Comparison of ENCODE assay signal across 16 cellular contexts in the genomic region with DNA sequence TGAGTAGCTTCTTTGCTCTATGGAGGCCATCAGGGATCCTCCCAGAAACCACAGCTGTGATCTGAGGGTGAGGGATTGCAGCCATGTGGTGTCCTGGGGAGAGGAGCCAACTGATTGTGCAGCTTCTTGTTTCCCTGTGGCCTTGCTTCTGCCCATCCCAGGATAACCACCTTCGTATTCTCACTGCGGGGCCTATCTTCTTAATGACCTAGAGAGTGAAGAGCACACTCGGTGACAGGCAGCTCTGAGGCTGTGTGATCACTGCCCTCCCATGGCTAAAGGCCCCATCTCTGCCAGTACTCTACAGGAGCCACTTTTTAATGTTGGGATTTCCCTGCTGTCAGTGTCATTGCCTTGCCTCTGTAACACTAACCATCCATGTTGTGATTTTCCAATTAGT. TPM values are rescaled to one million over a fixed set of nuclear protein-coding genes. Genes with fewer than 3 reads are reported as not detected.
DNase-seq lines count a peak whose midpoint lies in the region; ATAC-seq and TF ChIP-seq lines count a peak whose summit lies in the region.
"Had no signal": no experiment of that assay in that cellular context is flagged by ENCODE, and none has a peak within 500 bp of the region (broad histone marks: within the 10 kb centered on the region; RNA-seq: fewer than 3 reads in every experiment).

No MANE protein-coding gene starts in this region.

- no peak overlapping the region for H3K27ac Mint-ChIP-seq in immature natural killer cell
- H3K27ac Mint-ChIP-seq: H9 had no signal

- peak; percentile 25 for DNase-seq in activated effector memory CD4-positive, alpha-beta T cell treated with anti-CD3 and anti-CD28 coated beads, Interleukin-2, amount 50 U/mL, for 16 hours
- no peak for DNase-seq in activated effector memory CD4-positive, alpha-beta T cell treated with Interleukin-2 at 50 U/mL for 16 hours
- DNase-seq in coronary artery (ENCODE audit: low spot score) (peak; percentile 62), myocyte (ENCODE audit: low read depth) (peak; percentile 89), pons (ENCODE audit: low spot score) (no peak), immature natural killer cell (no peak)
- DNase-seq: 8988T; CD4-positive, CD25-positive, alpha-beta regulatory T cell; DMS53; GF-D8; GM23248 had no signal

- no peak overlapping the region for H3K4me3 ChIP-seq in coronary artery
- H3K4me3 ChIP-seq: BLaER1 treated with 17β-estradiol and CSF1 and Interleukin-3, amounts not matched to agents 10 nM and 100 nM; GM23248 had no signal

- ATAC-seq in GM21529 (IDR thresholded peaks at IDR 0.05; ENCODE audit: unreplicated experiment) = no peak

- no peak overlapping the region for H3K4me3 Mint-ChIP-seq in immature natural killer cell
- H3K4me3 Mint-ChIP-seq: CD4-positive, CD25-positive, alpha-beta regulatory T cell; H9 had no signal

- no peak for TF ChIP-seq CTCF in coronary artery (IDR thresholded peaks at IDR 0.05)

- H3K4me1 Mint-ChIP-seq in immature natural killer cell = no peaks in the 10 kb centered on the region

- peaks cover 1 to 19% (median 15%) of the 10 kb centered on the region in 3 donors for H3K27me3 Mint-ChIP-seq in immature natural killer cell (ENCODE audit: low read depth in 3 of 3)

- H3K27ac ChIP-seq in coronary artery = no peak overlapping the region
- H3K27ac ChIP-seq: BLaER1 treated with 17β-estradiol and CSF1 and Interleukin-3, amounts not matched to agents 10 nM and 100 nM; GM23248 had no signal

- H3K36me3 Mint-ChIP-seq in immature natural killer cell = no peaks in the 10 kb centered on the region
- H3K36me3 Mint-ChIP-seq: CD4-positive, CD25-positive, alpha-beta regulatory T cell had no signal

- peaks cover 0 to 2% (median 0%) of the 10 kb centered on the region in 6 donors for H3K9me3 Mint-ChIP-seq in immature natural killer cell
- H3K9me3 Mint-ChIP-seq: CD4-positive, CD25-positive, alpha-beta regulatory T cell; H9; IgD-negative memory B cell had no signal

RNA-seq across cellular contexts. Expression of a gene that starts 5.3 kb away (rescaled TPM):
- not detected in 2 replicates for total RNA-seq in myocyte
- polyA plus RNA-seq in myocyte (2012) = not detected
- polyA plus RNA-seq in immature natural killer cell = not detected
- total RNA-seq: CD4-positive, CD25-positive, alpha-beta regulatory T cell; GM23248; H9; HT1080 had no signal
- polyA plus RNA-seq: CD4-positive, CD25-positive, alpha-beta regulatory T cell; GM23248; IgD-negative memory B cell had no signal

RNA-seq across cellular contexts. Expression of a gene that starts 38.3 kb away (rescaled TPM):
- 6.7 and 8.5 TPM in 2 replicates for total RNA-seq in myocyte
- polyA plus RNA-seq in myocyte (2012) = 2.1 TPM
- 1 to 10 TPM in 1 of 3 donors, under 1 TPM in 1, not detected in 1; 0.50 to 2.5 TPM for polyA plus RNA-seq in immature natural killer cell

Comparison
In these comparisons a context has a peak if more than half of its experiments do, and no peak if none do; other contexts are left out.
1. DNase-seq: peak in activated effector memory CD4-positive, alpha-beta T cell treated with anti-CD3 and anti-CD28 coated beads, Interleukin-2, amount 50 U/mL, for 16 hours (single experiment), coronary artery (single experiment) and myocyte (single experiment); none in activated effector memory CD4-positive, alpha-beta T cell treated with Interleukin-2 at 50 U/mL for 16 hours (single experiment), pons (single experiment) and immature natural killer cell (0 of 3).